In the genomic region with DNA sequence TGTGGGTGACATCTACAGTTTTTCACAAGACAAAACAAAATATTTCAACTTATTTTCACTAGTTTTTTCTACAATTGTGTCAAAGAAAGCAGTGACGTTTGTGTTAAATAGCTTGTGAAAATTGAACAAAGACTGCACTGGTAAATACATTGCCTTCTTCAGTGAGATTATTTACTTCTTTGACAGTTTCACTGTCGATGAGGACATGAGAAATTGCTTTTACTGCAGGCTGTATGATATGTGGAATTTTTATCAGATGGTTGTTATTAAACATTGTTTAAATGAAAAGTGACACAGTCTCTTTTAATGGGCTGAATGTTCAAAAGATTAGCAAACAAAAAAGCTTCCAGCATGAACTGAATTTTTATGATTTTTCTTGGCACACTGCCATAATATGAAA, we compare ENCODE assay signal across 17 cellular contexts.
DNase-seq lines count a peak whose midpoint lies in the region; ATAC-seq, FAIRE-seq and TF ChIP-seq lines count a peak whose summit lies in the region.
"Had no signal": no experiment of that assay in that cellular context is flagged by ENCODE, and none has a peak within 500 bp of the region (broad histone marks: within the 10 kb centered on the region; RNA-seq: fewer than 3 reads in every experiment).

No MANE protein-coding gene starts in this region.

- H3K27me3 ChIP-seq in PC-3 (ENCODE audit: low read length) (no peaks in the 10 kb centered on the region), neural cell (ENCODE audit: insufficient read depth, low read depth, low read length) (no peaks in the 10 kb centered on the region)

- peaks cover 7% of the 10 kb centered on the region; the same call in 1 of the 2 replicates for H3K4me1 ChIP-seq in PC-3 (ENCODE audit: insufficient read depth, low read length)
- H3K4me1 ChIP-seq: HAP-1 had no signal

- FAIRE-seq in D721Med (lab: Jason Lieb, UNC) (peak; percentile 6), HTR-8/SVneo (lab: Jason Lieb, UNC) (no peak)
- FAIRE-seq: G401.6, GM12891 had no signal

- H3K4me3 ChIP-seq in PC-3 (ENCODE audit: low read length) (no peak overlapping the region), neural cell (ENCODE audit: low read length) (no peak overlapping the region)
- H3K4me3 ChIP-seq: HAP-1 had no signal

- ATAC-seq in PC-3 = peak; percentile 78

- H3K4me2 ChIP-seq in PC-3 (ENCODE audit: low read length) = peak overlapping the region; percentile 23; the same call in 1 of the 2 replicates
- H3K4me2 ChIP-seq in neural cell (ENCODE audit: low read length) = no peak overlapping the region

- H3K79me2 ChIP-seq in PC-3 (ENCODE audit: low read length) (no peaks in the 10 kb centered on the region), neural cell (replicated peaks; ENCODE audit: insufficient read depth, low read length) (no peaks in the 10 kb centered on the region)

- POLR2A ChIA-PET in PC-3 (lab: Charles Lee; ENCODE audit: unreplicated experiment) = no interaction called here

- H3K9ac ChIP-seq in PC-3 (ENCODE audit: low read length) (no peak overlapping the region), neural cell (ENCODE audit: low read length) (no peak overlapping the region)

- intact Hi-C loops in PC-3 (cut with micrococcal nuclease) = loop anchor here (5.0 kb wide), 1 partner anchor 132 kb away; no protein-coding TSS in a partner anchor

- CTCF ChIA-PET in PC-3 (lab: Charles Lee) = no interaction called here

- H4K20me1 ChIP-seq in PC-3 (ENCODE audit: low read length) (no peaks in the 10 kb centered on the region), neural cell (ENCODE audit: insufficient read depth) (no peaks in the 10 kb centered on the region)

- H3K9me2 ChIP-seq in PC-3 (replicated peaks; ENCODE audit: low read length) = no peaks in the 10 kb centered on the region
- no peaks in the 10 kb centered on the region for H3K9me2 ChIP-seq in neural cell (ENCODE audit: insufficient read depth, low read length)

- no peaks in the 10 kb centered on the region for H3K36me3 ChIP-seq in PC-3 (ENCODE audit: low read depth, low read length)
- no peaks in the 10 kb centered on the region for H3K36me3 ChIP-seq in neural cell (ENCODE audit: insufficient read depth, low read length)
- H3K36me3 ChIP-seq: HAP-1 had no signal

- no TSS peak for BruUV-seq in PC-3 (replicated peaks; lab: Mats Ljungman, UMichigan)

- H3K9me3 ChIP-seq in PC-3 (ENCODE audit: low read length) (no peaks in the 10 kb centered on the region), neural cell (ENCODE audit: low read length) (no peaks in the 10 kb centered on the region)
- H3K9me3 ChIP-seq: HAP-1 had no signal

- DNase-seq in D721Med (ENCODE audit: insufficient read length, low spot score) (no peak), HTR-8/SVneo (ENCODE audit: insufficient read length, low spot score) (peak; percentile 1), PC-3 (peak; percentile 40), Kasumi-1 (lab: John Stamatoyannopoulos, UW) (no peak), HCEC 1CT (no peak)
- no peak for DNase-seq in activated naive CD4-positive, alpha-beta T cell (lab: John Stamatoyannopoulos, UW)
- DNase-seq: C1 segment of cervical spinal cord; Calu3; CD4-positive, alpha-beta T cell; DMS153; DMS79 treated with DMSO at 0.1 percent for 48 hours; EL; GOT3 had no signal

- no peaks in the 10 kb centered on the region for H3F3A ChIP-seq in PC-3 (ENCODE audit: low read length, unreplicated experiment)
- no peaks in the 10 kb centered on the region for H3F3A ChIP-seq in neural cell (ENCODE audit: insufficient read depth, low read length, poor library complexity, severe bottlenecking)

- no peak for TF ChIP-seq CTCF in D721Med (IDR thresholded peaks at IDR 0.05; ENCODE audit: insufficient read depth, missing control alignments)
- TF ChIP-seq CTCF in PC-3 (conservative IDR thresholded peaks at IDR 0.05; ENCODE audit: low read depth, low read length) = no peak
- no peak for TF ChIP-seq CTCF in neural cell (IDR thresholded peaks at IDR 0.05; ENCODE audit: poor library complexity, severe bottlenecking)

- H2AFZ ChIP-seq in PC-3 (ENCODE audit: low read length) = peak overlapping the region; percentile 45
- no peak overlapping the region for H2AFZ ChIP-seq in neural cell (ENCODE audit: low read depth, low read length)

- H3K27ac ChIP-seq in PC-3 (ENCODE audit: low read length) (peak overlapping the region; percentile 22), neural cell (ENCODE audit: low read length) (no peak overlapping the region)

- TF ChIP-seq EP300 in neural cell (conservative IDR thresholded peaks at IDR 0.05; ENCODE audit: poor library complexity, severe bottlenecking) = peak; percentile 75

- no peak for TF ChIP-seq RAD21 in neural cell (conservative IDR thresholded peaks at IDR 0.05)

TF ChIP-seq in neural cell, 6 proteins besides CTCF, POLR2A, EP300 and RAD21:
- peak; percentile 61 for TF ChIP-seq POLR2AphosphoS5 (IDR thresholded peaks at IDR 0.05)
- TF ChIP-seq, protein P1, sequence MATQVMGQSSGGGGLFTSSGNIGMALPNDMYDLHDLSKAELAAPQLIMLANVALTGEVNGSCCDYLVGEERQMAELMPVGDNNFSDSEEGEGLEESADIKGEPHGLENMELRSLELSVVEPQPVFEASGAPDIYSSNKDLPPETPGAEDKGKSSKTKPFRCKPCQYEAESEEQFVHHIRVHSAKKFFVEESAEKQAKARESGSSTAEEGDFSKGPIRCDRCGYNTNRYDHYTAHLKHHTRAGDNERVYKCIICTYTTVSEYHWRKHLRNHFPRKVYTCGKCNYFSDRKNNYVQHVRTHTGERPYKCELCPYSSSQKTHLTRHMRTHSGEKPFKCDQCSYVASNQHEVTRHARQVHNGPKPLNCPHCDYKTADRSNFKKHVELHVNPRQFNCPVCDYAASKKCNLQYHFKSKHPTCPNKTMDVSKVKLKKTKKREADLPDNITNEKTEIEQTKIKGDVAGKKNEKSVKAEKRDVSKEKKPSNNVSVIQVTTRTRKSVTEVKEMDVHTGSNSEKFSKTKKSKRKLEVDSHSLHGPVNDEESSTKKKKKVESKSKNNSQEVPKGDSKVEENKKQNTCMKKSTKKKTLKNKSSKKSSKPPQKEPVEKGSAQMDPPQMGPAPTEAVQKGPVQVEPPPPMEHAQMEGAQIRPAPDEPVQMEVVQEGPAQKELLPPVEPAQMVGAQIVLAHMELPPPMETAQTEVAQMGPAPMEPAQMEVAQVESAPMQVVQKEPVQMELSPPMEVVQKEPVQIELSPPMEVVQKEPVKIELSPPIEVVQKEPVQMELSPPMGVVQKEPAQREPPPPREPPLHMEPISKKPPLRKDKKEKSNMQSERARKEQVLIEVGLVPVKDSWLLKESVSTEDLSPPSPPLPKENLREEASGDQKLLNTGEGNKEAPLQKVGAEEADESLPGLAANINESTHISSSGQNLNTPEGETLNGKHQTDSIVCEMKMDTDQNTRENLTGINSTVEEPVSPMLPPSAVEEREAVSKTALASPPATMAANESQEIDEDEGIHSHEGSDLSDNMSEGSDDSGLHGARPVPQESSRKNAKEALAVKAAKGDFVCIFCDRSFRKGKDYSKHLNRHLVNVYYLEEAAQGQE (IDR thresholded peaks at IDR 0.05; ENCODE audit: borderline replicate concordance) = no peak

Comparison
In these comparisons a context has a peak if more than half of its experiments do, and no peak if none do; other contexts are left out.
1. DNase-seq: peak in HTR-8/SVneo (single experiment) and PC-3 (single experiment); none in D721Med (single experiment), Kasumi-1 (0 of 2), activated naive CD4-positive, alpha-beta T cell (0 of 4) and HCEC 1CT (single experiment).